In the genomic region with DNA sequence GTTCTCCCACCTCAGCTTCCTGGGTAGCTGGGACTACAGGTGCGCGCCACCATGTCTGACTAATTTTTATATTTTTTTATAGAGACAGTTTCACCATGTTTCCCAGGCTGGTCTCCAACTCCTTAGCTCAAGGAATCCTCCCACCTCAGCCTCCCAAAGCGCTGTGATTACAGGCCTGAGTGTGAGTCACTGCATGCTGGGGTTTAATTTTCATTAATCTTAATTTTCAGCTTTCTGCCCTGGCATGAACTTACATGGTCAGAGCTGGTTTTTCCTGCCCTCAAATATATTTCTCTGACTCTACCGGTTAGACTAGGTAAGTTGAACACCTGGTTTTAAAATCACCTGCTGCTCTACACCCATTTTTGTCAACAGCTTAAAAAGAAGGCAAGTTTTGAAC, we compare ENCODE assay signal across 13 cellular contexts. TPM values are rescaled to one million over a fixed set of nuclear protein-coding genes. Genes with fewer than 3 reads are reported as not detected.
DNase-seq lines count a peak whose midpoint lies in the region; ATAC-seq and TF ChIP-seq lines count a peak whose summit lies in the region.
"Had no signal": no experiment of that assay in that cellular context is flagged by ENCODE, and none has a peak within 500 bp of the region (broad histone marks: within the 10 kb centered on the region; RNA-seq: fewer than 3 reads in every experiment).

No MANE protein-coding gene starts in this region.

- peaks cover 48% of the 10 kb centered on the region for H3K36me3 Mint-ChIP-seq in activated naive CD4-positive, alpha-beta T cell treated with anti-CD3 and anti-CD28 coated beads for 36 hours (ENCODE audit: low read depth)

- no peaks in the 10 kb centered on the region for H3K27me3 Mint-ChIP-seq in activated naive CD4-positive, alpha-beta T cell treated with anti-CD3 and anti-CD28 coated beads for 36 hours (ENCODE audit: low read depth)

- ATAC-seq in GM21381 (IDR thresholded peaks at IDR 0.05; ENCODE audit: unreplicated experiment): no peak

- WGBS in esophagus squamous epithelium, 2 donors: 59 to 61% methylated on average over 4 of the region's 4 CpGs

- H3K4me1 ChIP-seq in esophagus squamous epithelium (peaks cover 0 to 81% (median 41%) of the 10 kb centered on the region in 3 donors), subcutaneous abdominal adipose tissue (ENCODE audit: control insufficient read depth in 5 of 5, insufficient read depth in 5 of 5, low read length in 5 of 5) (peaks cover 4 to 54% (median 45%) of the 10 kb centered on the region in 5 donors)

- peak overlapping the region; percentile 50 for H3K27ac Mint-ChIP-seq in activated naive CD4-positive, alpha-beta T cell treated with anti-CD3 and anti-CD28 coated beads for 36 hours

- no peak for TF ChIP-seq POLR2A in esophagus squamous epithelium (IDR thresholded peaks at IDR 0.05)

- intact Hi-C loops in activated naive CD4-positive, alpha-beta T cell treated with anti-CD3 and anti-CD28 coated beads for 36 hours (cut with micrococcal nuclease): loop anchor here (10.0 kb wide), 2 partner anchors 509 to 779 kb away; partner anchors contain the start of gene RBMS1
- intact Hi-C loops in esophagus squamous epithelium (cut with DNase I): no loop called here

- H3K27me3 ChIP-seq in esophagus squamous epithelium (no peaks in the 10 kb centered on the region), subcutaneous abdominal adipose tissue (ENCODE audit: control insufficient read depth in 5 of 5, insufficient read depth in 4 of 5, low read length in 5 of 5) (no peaks in the 10 kb centered on the region)

- CTCF ChIA-PET in activated naive CD4-positive, alpha-beta T cell treated with anti-CD3 and anti-CD28 coated beads for 36 hours (lab: Charles Lee): interaction anchor here (0.9 to 1.3 kb wide), 2 partner anchors 12 to 81 kb away, joined by 3 to 4 read pairs; no protein-coding TSS in a partner anchor

- H3K9me3 Mint-ChIP-seq in activated naive CD4-positive, alpha-beta T cell treated with anti-CD3 and anti-CD28 coated beads for 36 hours: no peaks in the 10 kb centered on the region

- no peak overlapping the region for H3K4me3 Mint-ChIP-seq in activated naive CD4-positive, alpha-beta T cell treated with anti-CD3 and anti-CD28 coated beads for 36 hours

- H3K4me3 ChIP-seq in esophagus squamous epithelium: no peak overlapping the region
- no peak overlapping the region for H3K4me3 ChIP-seq in subcutaneous abdominal adipose tissue (ENCODE audit: low read depth in 1 of 5, low read length in 5 of 5)
- H3K4me3 ChIP-seq: skin epidermis had no signal

- H3K27ac ChIP-seq in VCaP (peak overlapping the region; percentile 41; the same call in 1 of the 2 replicates), esophagus squamous epithelium (peak overlapping the region in 3 of 4 donors; percentile 40 to 98 (median 72)), subcutaneous abdominal adipose tissue (ENCODE audit: low read depth, low read length) (peak overlapping the region; percentile 98)

- H3K9me3 ChIP-seq in esophagus squamous epithelium (no peaks in the 10 kb centered on the region), subcutaneous abdominal adipose tissue (ENCODE audit: control insufficient read depth in 5 of 5, low read length in 5 of 5) (no peaks in the 10 kb centered on the region)

- H3K36me3 ChIP-seq in esophagus squamous epithelium (peaks cover 6 to 49% (median 6%) of the 10 kb centered on the region in 3 donors), subcutaneous abdominal adipose tissue (ENCODE audit: control insufficient read depth in 5 of 5, insufficient read depth in 5 of 5, low read length in 5 of 5) (peaks cover 5 to 26% (median 16%) of the 10 kb centered on the region in 5 donors)

- no peak overlapping the region for H3K9ac ChIP-seq in subcutaneous abdominal adipose tissue (ENCODE audit: low read length in 5 of 5)

- peaks cover 55% of the 10 kb centered on the region for H3K4me1 Mint-ChIP-seq in activated naive CD4-positive, alpha-beta T cell treated with anti-CD3 and anti-CD28 coated beads for 36 hours (ENCODE audit: low read depth)

- DNase-seq in activated naive CD4-positive, alpha-beta T cell treated with anti-CD3 and anti-CD28 coated beads for 36 hours: no peak
- no peak for DNase-seq in activated naive CD4-positive, alpha-beta T cell treated with anti-CD3 and anti-CD28 coated beads, Interleukin-2, amount 50 U/mL, for 16 hours
- DNase-seq in esophagus squamous epithelium (lab: John Stamatoyannopoulos, UW) (no peak), T1000 (lab: John Stamatoyannopoulos, UW) (no peak), kidney glomerular epithelial cell (lab: John Stamatoyannopoulos, UW) (no peak)
- DNase-seq: caudate nucleus, Kasumi-1, NCI-H2171, OCI-M1 had no signal

- TF ChIP-seq CTCF in VCaP (conservative IDR thresholded peaks at IDR 0.05) (no peak), esophagus squamous epithelium (IDR thresholded peaks at IDR 0.05) (no peak)

RNA-seq across cellular contexts. Expression of gene MARCHF7, which starts 3.1 kb away (rescaled TPM):
- 10 to 100 TPM; 81.5 to 82.4 TPM for total RNA-seq in activated naive CD4-positive, alpha-beta T cell treated with anti-CD3 and anti-CD28 coated beads for 36 hours
- 100 to 1,000 TPM; 101 to 132 (median 103) TPM for total RNA-seq in esophagus squamous epithelium

Comparison
In these comparisons a context has a peak if more than half of its experiments do, and no peak if none do; other contexts are left out.
1. H3K27ac ChIP-seq: peak in every context shown above with its lines; median percentile 98 in subcutaneous abdominal adipose tissue; 72 in esophagus squamous epithelium; 41 in VCaP.